Comparison of ENCODE assay signal across 12 cellular contexts in genomic region chr13:45333251-45333972, GRCh38. TPM values are rescaled to one million over a fixed set of nuclear protein-coding genes. Genes with fewer than 3 reads are reported as not detected.
A peak's percentile ranks its signal among the peaks of the same experiment; 100 is the strongest.
DNase-seq lines count a peak whose midpoint lies in the region; ATAC-seq and TF ChIP-seq lines count a peak whose summit lies in the region.
"Had no signal": no experiment of that assay in that cellular context is flagged by ENCODE, and none has a peak within 500 bp of the region (broad histone marks: within the 10 kb centered on the region; RNA-seq: fewer than 3 reads in every experiment).

No MANE protein-coding gene starts in this region.

- H3K27me3 ChIP-seq in BLaER1 (no peaks in the 10 kb centered on the region), Caco-2 (replicated peaks; ENCODE audit: control insufficient read depth, insufficient read depth, low read length) (no peaks in the 10 kb centered on the region), PC-9 (ENCODE audit: insufficient read depth, low read depth) (no peaks in the 10 kb centered on the region)

- H3K4me1 ChIP-seq in BLaER1, result peaks cover 100% of the 10 kb centered on the region
- H3K4me1 ChIP-seq in Caco-2, result peaks cover 52% of the 10 kb centered on the region
- peaks cover 85% of the 10 kb centered on the region for H3K4me1 ChIP-seq in PC-9 (replicated peaks; ENCODE audit: insufficient read depth)

- CTCF ChIA-PET in Caco-2 (lab: Charles Lee) (interaction anchor here (0.6 kb wide), 1 partner anchor 245 kb away, joined by 3 read pairs; no protein-coding TSS in a partner anchor), PC-9 (lab: Charles Lee) (no interaction called here)

- no peak for ATAC-seq in HG03565 (IDR thresholded peaks at IDR 0.05; ENCODE audit: unreplicated experiment)

- no peak for DNase-seq in Caco-2
- no peak for DNase-seq in PC-9
- DNase-seq in glutamatergic neuron, result no peak
- no peak for DNase-seq in posterior cingulate gyrus
- DNase-seq in epidermal melanocyte (ENCODE audit: insufficient read length, low spot score), result no peak
- no peak for DNase-seq in NCI-H1105 treated with DMSO at 0.1 percent for 48 hours (lab: John Stamatoyannopoulos, UW)
- DNase-seq: activated T-cell treated with anti-CD3 and anti-CD28 coated beads, Interleukin-2, amount 50 U/mL, for 1 hour; hippocampal formation; midbrain had no signal

- no peaks in the 10 kb centered on the region for H3K9me3 ChIP-seq in BLaER1
- H3K9me3 ChIP-seq in Caco-2, result no peaks in the 10 kb centered on the region
- H3K9me3 ChIP-seq in PC-9 (ENCODE audit: insufficient read depth, low read depth), result no peaks in the 10 kb centered on the region

- intact Hi-C loops in Caco-2 (cut with micrococcal nuclease; ENCODE audit: unreplicated experiment), result no loop called here
- intact Hi-C loops in PC-9 (cut with micrococcal nuclease; ENCODE audit: unreplicated experiment), result loop anchor here (2.0 to 5.0 kb wide), 3 partner anchors 34 to 129 kb away; partner anchors contain the start of gene COG3
- intact Hi-C loops in posterior cingulate gyrus (cut with DNase I), result no loop called here

- no TSS peak for BruUV-seq in Caco-2 (replicated peaks; lab: Mats Ljungman, UMichigan)
- BruUV-seq in PC-9 (replicated peaks; lab: Mats Ljungman, UMichigan), result no TSS peak

- H3K79me2 ChIP-seq in PC-9 (ENCODE audit: low read depth), result peaks cover 30% of the 10 kb centered on the region

- no peak overlapping the region for H2AFZ ChIP-seq in PC-9

- H3K9me3 Mint-ChIP-seq in Caco-2 (ENCODE audit: unreplicated experiment) (no peaks in the 10 kb centered on the region), glutamatergic neuron (ENCODE audit: unreplicated experiment) (peaks cover 1% of the 10 kb centered on the region)
- H3K9me3 Mint-ChIP-seq: dendritic cell treated with granulocyte-macrophage colony-stimulating factor and Interleukin-4, amounts not matched to agents 40 ng/mL and 50 ng/mL, for 4 days had no signal

- no peak overlapping the region for H3K9ac ChIP-seq in BLaER1

- H3K36me3 ChIP-seq in BLaER1 (peaks cover 45% of the 10 kb centered on the region), Caco-2 (ENCODE audit: control insufficient read depth, insufficient read depth, low read length) (peaks cover 12% of the 10 kb centered on the region), PC-9 (ENCODE audit: low read depth) (peaks cover 37% of the 10 kb centered on the region)

- H3K27ac Mint-ChIP-seq in Caco-2 (ENCODE audit: unreplicated experiment) (peak overlapping the region; percentile 1), glutamatergic neuron (ENCODE audit: unreplicated experiment) (peak overlapping the region; percentile 92)

- no peaks in the 10 kb centered on the region for H3K9me2 ChIP-seq in PC-9 (ENCODE audit: insufficient read depth)

- H3K36me3 Mint-ChIP-seq in Caco-2 (ENCODE audit: insufficient read depth, unreplicated experiment) (peaks cover 100% of the 10 kb centered on the region), glutamatergic neuron (ENCODE audit: unreplicated experiment) (peaks cover 8% of the 10 kb centered on the region)

- peak overlapping the region; percentile 66 for H3K27ac ChIP-seq in BLaER1
- peak overlapping the region; percentile 66 for H3K27ac ChIP-seq in PC-9

- peaks cover 95% of the 10 kb centered on the region for H3F3A ChIP-seq in PC-9 (ENCODE audit: insufficient read depth, low read depth)

- no peak overlapping the region for H3K4me3 Mint-ChIP-seq in Caco-2 (ENCODE audit: unreplicated experiment)
- peak overlapping the region; percentile 69 for H3K4me3 Mint-ChIP-seq in glutamatergic neuron (ENCODE audit: unreplicated experiment)
- H3K4me3 Mint-ChIP-seq: dendritic cell treated with granulocyte-macrophage colony-stimulating factor and Interleukin-4, amounts not matched to agents 40 ng/mL and 50 ng/mL, for 4 days had no signal

- POLR2A ChIA-PET in Caco-2 (lab: Charles Lee) (interaction anchor here (0.5 to 4.8 kb wide), 2 partner anchors 8 to 95 kb away, joined by 3 to 26 read pairs; partner anchors contain the start of gene TPT1), PC-9 (lab: Charles Lee; ENCODE audit: unreplicated experiment) (interaction anchor here (0.6 to 1.0 kb wide), 4 partner anchors 8 to 152 kb away, joined by 3 to 6 read pairs (median 4); partner anchors contain the start of gene COG3)

- no peak for TF ChIP-seq CTCF in Caco-2 (IDR thresholded peaks at IDR 0.05; ENCODE audit: insufficient read depth in 1 of 2, low read depth in 1 of 2, low read length in 1 of 2, severe bottlenecking in 1 of 2, unreplicated experiment in 1 of 2)
- TF ChIP-seq CTCF in PC-9 (conservative IDR thresholded peaks at IDR 0.05), result no peak
- TF ChIP-seq CTCF in glutamatergic neuron (IDR thresholded peaks at IDR 0.05; ENCODE audit: partially characterized antibody, unreplicated experiment), result no peak

- no peaks in the 10 kb centered on the region for H3K27me3 Mint-ChIP-seq in Caco-2 (ENCODE audit: insufficient read depth, unreplicated experiment)
- peaks cover 4% of the 10 kb centered on the region for H3K27me3 Mint-ChIP-seq in glutamatergic neuron (ENCODE audit: unreplicated experiment)
- H3K27me3 Mint-ChIP-seq: dendritic cell treated with granulocyte-macrophage colony-stimulating factor and Interleukin-4, amounts not matched to agents 40 ng/mL and 50 ng/mL, for 4 days had no signal

- H3K4me1 Mint-ChIP-seq in Caco-2 (ENCODE audit: low read depth, unreplicated experiment), result peaks cover 54% of the 10 kb centered on the region
- peaks cover 28% of the 10 kb centered on the region for H3K4me1 Mint-ChIP-seq in glutamatergic neuron (ENCODE audit: low read depth, unreplicated experiment)

- peak overlapping the region; percentile 91 for H3K4me2 ChIP-seq in BLaER1
- H3K4me2 ChIP-seq in PC-9, result peak overlapping the region; percentile 25

- H3K4me3 ChIP-seq in BLaER1 (no peak overlapping the region), Caco-2 (ENCODE audit: low read depth, low read length) (no peak overlapping the region), PC-9 (no peak overlapping the region)

- H4K20me1 ChIP-seq in BLaER1 (peaks cover 97% of the 10 kb centered on the region), PC-9 (ENCODE audit: insufficient read depth) (peaks cover 53% of the 10 kb centered on the region)

RNA-seq across cellular contexts. Expression of gene TPT1, which starts 7.6 kb away (rescaled TPM):
- 3,524 and 3,611 TPM in 2 replicates for total RNA-seq in Caco-2 (2022)
- 1,968 and 2,237 TPM in 2 replicates for total RNA-seq in PC-9 (2021)
- total RNA-seq in glutamatergic neuron (ENCODE audit: unreplicated experiment), result 1,515 TPM
